ENCODE assay signal across 15 cellular contexts in genomic region chr15:39359736-39360135, GRCh38.
"Had no signal": no experiment of that assay in that cellular context is flagged by ENCODE, and none has a peak within 500 bp of the region (broad histone marks: within the 10 kb centered on the region; RNA-seq: fewer than 3 reads in every experiment).

No MANE protein-coding gene starts in this region.

- DNase-seq: activated CD4-positive, alpha-beta T cell treated with anti-CD3 and anti-CD28 coated beads for 1 hour; activated CD4-positive, alpha-beta T cell treated with anti-CD3 and anti-CD28 coated beads, Interleukin-2, amount 50 U/mL, for 4 hours; activated CD8-positive, alpha-beta memory T cell treated with anti-CD3 and anti-CD28 coated beads, Interleukin-2, amount 50 U/mL, for 48 hours; activated naive CD4-positive, alpha-beta T cell treated with anti-CD3 and anti-CD28 coated beads for 36 hours; activated naive CD8-positive, alpha-beta T cell treated with anti-CD3 and anti-CD28 coated beads, Interleukin-2, amount 10 ng/mL, durations not matched to agents 7 days and 5 days; activated T-cell treated with anti-CD3 and anti-CD28 coated beads, Interleukin-2, amount 50 U/mL, for 4 hours; amygdala; heart left ventricle; islet precursor cell; left cardiac atrium; naive thymus-derived CD4-positive, alpha-beta T cell; stimulated activated CD4-positive, alpha-beta T cell treated with anti-CD3 and anti-CD28 coated beads, Interleukin-12 subunit alpha, Interleukin-12 subunit beta, amount 100 ng/mL, for 4 hours; stimulated activated naive CD8-positive, alpha-beta T cell treated with anti-CD3 and anti-CD28 coated beads, Interleukin-15, amount 100 ng/mL, for 72 hours had no signal

- FAIRE-seq: bronchial epithelial cell had no signal

- H3K4me3 Mint-ChIP-seq: activated naive CD4-positive, alpha-beta T cell treated with anti-CD3 and anti-CD28 coated beads for 36 hours; activated naive CD8-positive, alpha-beta T cell treated with anti-CD3 and anti-CD28 coated beads, Interleukin-2, amount 10 ng/mL, durations not matched to agents 7 days and 5 days; activated T-cell treated with anti-CD3 and anti-CD28 coated beads, Interleukin-2, amount 50 U/mL, for 4 hours; naive thymus-derived CD4-positive, alpha-beta T cell; neural progenitor cell; stimulated activated naive CD8-positive, alpha-beta T cell treated with anti-CD3 and anti-CD28 coated beads, Interleukin-15, amount 100 ng/mL, for 72 hours had no signal

- ATAC-seq: activated T-cell treated with anti-CD3 and anti-CD28 coated beads, Interleukin-2, amount 50 U/mL, for 4 hours; heart left ventricle; left cardiac atrium; naive thymus-derived CD4-positive, alpha-beta T cell; stimulated activated naive CD8-positive, alpha-beta T cell treated with anti-CD3 and anti-CD28 coated beads, Interleukin-15, amount 100 ng/mL, for 72 hours had no signal

- H3K27ac Mint-ChIP-seq: activated naive CD4-positive, alpha-beta T cell treated with anti-CD3 and anti-CD28 coated beads for 36 hours; activated naive CD8-positive, alpha-beta T cell treated with anti-CD3 and anti-CD28 coated beads, Interleukin-2, amount 10 ng/mL, durations not matched to agents 7 days and 5 days; naive thymus-derived CD4-positive, alpha-beta T cell; neural progenitor cell had no signal

- H3K27me3 Mint-ChIP-seq: activated naive CD8-positive, alpha-beta T cell treated with anti-CD3 and anti-CD28 coated beads, Interleukin-2, amount 10 ng/mL, durations not matched to agents 7 days and 5 days; stimulated activated naive CD8-positive, alpha-beta T cell treated with anti-CD3 and anti-CD28 coated beads, Interleukin-15, amount 100 ng/mL, for 72 hours had no signal

- H3K9me3 Mint-ChIP-seq: activated naive CD4-positive, alpha-beta T cell treated with anti-CD3 and anti-CD28 coated beads for 36 hours; activated naive CD8-positive, alpha-beta T cell treated with anti-CD3 and anti-CD28 coated beads, Interleukin-2, amount 10 ng/mL, durations not matched to agents 7 days and 5 days; activated T-cell treated with anti-CD3 and anti-CD28 coated beads, Interleukin-2, amount 50 U/mL, for 4 hours; neural progenitor cell; stimulated activated naive CD8-positive, alpha-beta T cell treated with anti-CD3 and anti-CD28 coated beads, Interleukin-15, amount 100 ng/mL, for 72 hours had no signal

- H3K4me1 Mint-ChIP-seq: activated naive CD8-positive, alpha-beta T cell treated with anti-CD3 and anti-CD28 coated beads, Interleukin-2, amount 10 ng/mL, durations not matched to agents 7 days and 5 days; naive thymus-derived CD4-positive, alpha-beta T cell; neural progenitor cell; stimulated activated naive CD8-positive, alpha-beta T cell treated with anti-CD3 and anti-CD28 coated beads, Interleukin-15, amount 100 ng/mL, for 72 hours had no signal

- H3K36me3 Mint-ChIP-seq: activated naive CD8-positive, alpha-beta T cell treated with anti-CD3 and anti-CD28 coated beads, Interleukin-2, amount 10 ng/mL, durations not matched to agents 7 days and 5 days; naive thymus-derived CD4-positive, alpha-beta T cell; neural progenitor cell had no signal
